ENCODE assay signal across 11 cellular contexts in the genomic region with DNA sequence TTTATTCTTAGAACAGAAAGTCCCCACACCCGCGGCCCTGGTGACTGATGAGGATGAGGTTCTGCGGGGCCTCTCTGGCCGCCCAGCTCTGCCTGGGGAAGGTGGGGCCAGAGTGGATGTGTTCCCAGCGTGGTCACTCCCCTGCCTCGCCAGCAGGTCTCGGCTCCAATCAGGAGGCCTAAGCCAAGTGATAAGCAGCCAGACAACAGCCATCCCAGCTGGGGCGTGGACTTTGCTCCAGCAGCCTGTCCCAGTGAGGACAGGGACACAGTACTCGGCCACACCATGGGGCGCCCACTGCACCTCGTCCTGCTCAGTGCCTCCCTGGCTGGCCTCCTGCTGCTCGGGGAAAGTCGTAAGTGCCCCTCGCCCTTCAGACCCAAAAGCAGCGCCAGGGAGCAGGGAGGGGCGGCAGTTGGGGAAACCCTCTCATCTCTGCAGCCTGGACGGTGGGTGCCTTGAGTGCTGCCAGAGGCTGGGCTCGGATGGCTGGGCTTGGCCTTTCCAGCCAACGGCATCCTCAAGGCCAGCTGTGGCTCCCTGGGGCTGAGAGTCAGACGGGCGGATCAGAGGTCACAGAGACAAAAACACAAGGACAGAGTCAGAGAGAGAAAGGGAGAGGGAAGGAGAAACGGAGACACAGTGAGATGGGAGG. TPM values are rescaled to one million over a fixed set of nuclear protein-coding genes. Genes with fewer than 3 reads are reported as not detected.
A peak's percentile ranks its signal among the peaks of the same experiment; 100 is the strongest.
DNase-seq lines count a peak whose midpoint lies in the region; ATAC-seq and TF ChIP-seq lines count a peak whose summit lies in the region.
"Had no signal": no experiment of that assay in that cellular context is flagged by ENCODE, and none has a peak within 500 bp of the region (broad histone marks: within the 10 kb centered on the region; RNA-seq: fewer than 3 reads in every experiment).

A gene (plus strand): TSS at position 229 of the 655 bp plus-strand sequence. CDS start 57 bp downstream, at position 286.

- H3K4me1 Mint-ChIP-seq in stimulated activated naive CD8-positive, alpha-beta T cell treated with anti-CD3 and anti-CD28 coated beads, Interleukin-15, amount 100 ng/mL, for 72 hours = no peaks in the 10 kb centered on the region
- H3K4me1 Mint-ChIP-seq in nephron = peaks cover 12% of the 10 kb centered on the region
- no peaks in the 10 kb centered on the region for H3K4me1 Mint-ChIP-seq in T-cell
- H3K4me1 Mint-ChIP-seq: CD14-positive monocyte had no signal

- POLR2A ChIA-PET in T-cell (lab: Charles Lee) = no interaction called here

- H3K27me3 Mint-ChIP-seq in stimulated activated naive CD8-positive, alpha-beta T cell treated with anti-CD3 and anti-CD28 coated beads, Interleukin-15, amount 100 ng/mL, for 72 hours = peaks cover 35% of the 10 kb centered on the region
- H3K27me3 Mint-ChIP-seq in nephron (ENCODE audit: low read depth) = peaks cover 30% of the 10 kb centered on the region
- H3K27me3 Mint-ChIP-seq in T-cell = peaks cover 17 to 26% of the 10 kb centered on the region in 2 donors

- no peak for TF ChIP-seq CTCF in fibroblast of pulmonary artery (IDR thresholded peaks at IDR 0.05; ENCODE audit: low read length, missing control alignments)
- TF ChIP-seq CTCF in nephron (IDR thresholded peaks at IDR 0.05; ENCODE audit: unreplicated experiment in 3 of 3) = peak in 1 of 3 experiments; percentile 21

- no peak within 1 kb of the TSS for H3K4me3 Mint-ChIP-seq in stimulated activated naive CD8-positive, alpha-beta T cell treated with anti-CD3 and anti-CD28 coated beads, Interleukin-15, amount 100 ng/mL, for 72 hours
- H3K4me3 Mint-ChIP-seq in nephron (peak within 1 kb of the TSS; percentile 44 to 75 (median 74)), T-cell (no peak within 1 kb of the TSS)
- H3K4me3 Mint-ChIP-seq: CD14-positive monocyte had no signal

- H3K4me3 ChIP-seq in fibroblast of pulmonary artery (replicated peaks; ENCODE audit: low read depth, low read length) = peak within 1 kb of the TSS; percentile 38

- no peaks in the 10 kb centered on the region for H3K9me3 Mint-ChIP-seq in stimulated activated naive CD8-positive, alpha-beta T cell treated with anti-CD3 and anti-CD28 coated beads, Interleukin-15, amount 100 ng/mL, for 72 hours
- H3K9me3 Mint-ChIP-seq in nephron (no peaks in the 10 kb centered on the region), T-cell (no peaks in the 10 kb centered on the region)

- no peak for ATAC-seq in stimulated activated naive CD8-positive, alpha-beta T cell treated with anti-CD3 and anti-CD28 coated beads, Interleukin-15, amount 100 ng/mL, for 72 hours
- no peak for ATAC-seq in stimulated activated naive CD8-positive, alpha-beta T cell treated with anti-CD3 and anti-CD28 coated beads, Interleukin-15, Interleukin-2, amounts not matched to agents 100 U/mL and 50 U/mL, for 24 hours
- ATAC-seq in GM18511 (IDR thresholded peaks at IDR 0.05; ENCODE audit: unreplicated experiment) (no peak), T-cell (replicated peaks in 1 of 4) (no peak)

- H3K36me3 Mint-ChIP-seq in nephron (ENCODE audit: low read depth) (no peaks in the 10 kb centered on the region), T-cell (no peaks in the 10 kb centered on the region)
- H3K36me3 Mint-ChIP-seq: CD14-positive monocyte had no signal

- CTCF ChIA-PET in T-cell (lab: Charles Lee) = no interaction called here

- no peak for DNase-seq in stimulated activated naive CD8-positive, alpha-beta T cell treated with anti-CD3 and anti-CD28 coated beads, Interleukin-15, amount 100 ng/mL, for 72 hours
- DNase-seq in stimulated activated naive CD8-positive, alpha-beta T cell treated with anti-CD3 and anti-CD28 coated beads, Interleukin-15, Interleukin-2, amounts not matched to agents 100 U/mL and 50 U/mL, for 24 hours = no peak
- DNase-seq in fibroblast of pulmonary artery (ENCODE audit: low read depth) (peak; percentile 67), NCI-H2029 treated with DMSO at 0.1 percent for 48 hours (lab: John Stamatoyannopoulos, UW) (no peak), T-cell (no peak), NCI-H345 (lab: John Stamatoyannopoulos, UW) (no peak)
- DNase-seq: effector memory CD4-positive, alpha-beta T cell; Karpas-422 had no signal

- H3K27ac Mint-ChIP-seq in stimulated activated naive CD8-positive, alpha-beta T cell treated with anti-CD3 and anti-CD28 coated beads, Interleukin-15, amount 100 ng/mL, for 72 hours = peak within 1 kb of the TSS; percentile 21 to 86
- peak within 1 kb of the TSS; percentile 48 to 86 (median 80) for H3K27ac Mint-ChIP-seq in nephron
- H3K27ac Mint-ChIP-seq in T-cell = no peak within 1 kb of the TSS

RNA-seq across cellular contexts. Expression of the gene that starts here (rescaled TPM):
- not detected for total RNA-seq in T-cell

Comparison
In these comparisons a context has a peak if more than half of its experiments do, and no peak if none do; other contexts are left out.
1. H3K27ac Mint-ChIP-seq: peak in stimulated activated naive CD8-positive, alpha-beta T cell treated with anti-CD3 and anti-CD28 coated beads, Interleukin-15, amount 100 ng/mL, for 72 hours (2 of 2) and nephron (3 of 3); none in T-cell (0 of 2).
2. H3K4me3 Mint-ChIP-seq: peak in nephron (3 of 3); none in stimulated activated naive CD8-positive, alpha-beta T cell treated with anti-CD3 and anti-CD28 coated beads, Interleukin-15, amount 100 ng/mL, for 72 hours (0 of 2) and T-cell (0 of 3).